In the genomic region with DNA sequence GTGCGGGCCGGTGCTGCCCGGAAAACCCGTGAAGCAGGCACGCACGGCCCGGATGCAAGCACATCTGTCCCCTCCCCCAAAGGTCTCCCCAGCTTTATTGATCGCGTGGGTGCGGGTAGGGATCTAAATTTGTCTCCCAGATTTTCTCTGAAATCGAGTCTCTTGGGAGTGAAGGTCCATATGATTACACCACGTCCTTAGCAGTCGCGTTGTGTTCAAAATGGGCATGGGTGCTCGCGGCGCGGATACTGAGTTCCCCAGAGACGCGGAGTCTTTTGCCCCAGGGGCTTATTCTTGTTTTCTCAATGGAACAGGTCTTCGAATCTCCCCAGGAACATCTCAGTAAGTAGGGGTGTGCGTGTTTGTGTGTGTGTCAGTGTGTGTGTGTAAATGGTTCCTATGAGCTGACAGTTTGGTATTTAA, we compare ENCODE assay signal across 2 cellular contexts.
TF ChIP-seq lines count a peak whose summit lies in the region.

No MANE protein-coding gene starts in this region.

TF ChIP-seq in liver, 16 proteins besides CTCF, POLR2A, EP300 and RAD21:
- TF ChIP-seq, protein P1, sequence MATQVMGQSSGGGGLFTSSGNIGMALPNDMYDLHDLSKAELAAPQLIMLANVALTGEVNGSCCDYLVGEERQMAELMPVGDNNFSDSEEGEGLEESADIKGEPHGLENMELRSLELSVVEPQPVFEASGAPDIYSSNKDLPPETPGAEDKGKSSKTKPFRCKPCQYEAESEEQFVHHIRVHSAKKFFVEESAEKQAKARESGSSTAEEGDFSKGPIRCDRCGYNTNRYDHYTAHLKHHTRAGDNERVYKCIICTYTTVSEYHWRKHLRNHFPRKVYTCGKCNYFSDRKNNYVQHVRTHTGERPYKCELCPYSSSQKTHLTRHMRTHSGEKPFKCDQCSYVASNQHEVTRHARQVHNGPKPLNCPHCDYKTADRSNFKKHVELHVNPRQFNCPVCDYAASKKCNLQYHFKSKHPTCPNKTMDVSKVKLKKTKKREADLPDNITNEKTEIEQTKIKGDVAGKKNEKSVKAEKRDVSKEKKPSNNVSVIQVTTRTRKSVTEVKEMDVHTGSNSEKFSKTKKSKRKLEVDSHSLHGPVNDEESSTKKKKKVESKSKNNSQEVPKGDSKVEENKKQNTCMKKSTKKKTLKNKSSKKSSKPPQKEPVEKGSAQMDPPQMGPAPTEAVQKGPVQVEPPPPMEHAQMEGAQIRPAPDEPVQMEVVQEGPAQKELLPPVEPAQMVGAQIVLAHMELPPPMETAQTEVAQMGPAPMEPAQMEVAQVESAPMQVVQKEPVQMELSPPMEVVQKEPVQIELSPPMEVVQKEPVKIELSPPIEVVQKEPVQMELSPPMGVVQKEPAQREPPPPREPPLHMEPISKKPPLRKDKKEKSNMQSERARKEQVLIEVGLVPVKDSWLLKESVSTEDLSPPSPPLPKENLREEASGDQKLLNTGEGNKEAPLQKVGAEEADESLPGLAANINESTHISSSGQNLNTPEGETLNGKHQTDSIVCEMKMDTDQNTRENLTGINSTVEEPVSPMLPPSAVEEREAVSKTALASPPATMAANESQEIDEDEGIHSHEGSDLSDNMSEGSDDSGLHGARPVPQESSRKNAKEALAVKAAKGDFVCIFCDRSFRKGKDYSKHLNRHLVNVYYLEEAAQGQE (IDR thresholded peaks at IDR 0.05), result no peak
- TF ChIP-seq, protein P2, sequence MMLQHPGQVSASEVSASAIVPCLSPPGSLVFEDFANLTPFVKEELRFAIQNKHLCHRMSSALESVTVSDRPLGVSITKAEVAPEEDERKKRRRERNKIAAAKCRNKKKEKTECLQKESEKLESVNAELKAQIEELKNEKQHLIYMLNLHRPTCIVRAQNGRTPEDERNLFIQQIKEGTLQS (IDR thresholded peaks at IDR 0.05), result no peak
- TF ChIP-seq NR2F2 (IDR thresholded peaks at IDR 0.05) (no peak), YY1 (IDR thresholded peaks at IDR 0.05) (peak; percentile 20)
TF ChIP-seq in liver: peak in this region for 1.

TF ChIP-seq in HepG2, 621 proteins besides CTCF, POLR2A, EP300 and RAD21:
- no peak for TF ChIP-seq AKAP8 (CRISPR knock-in tag; IDR thresholded peaks at IDR 0.05)
- no peak for TF ChIP-seq GLI4 (CRISPR knock-in tag; IDR thresholded peaks at IDR 0.05; ENCODE audit: borderline replicate concordance)
- TF ChIP-seq, protein P3, sequence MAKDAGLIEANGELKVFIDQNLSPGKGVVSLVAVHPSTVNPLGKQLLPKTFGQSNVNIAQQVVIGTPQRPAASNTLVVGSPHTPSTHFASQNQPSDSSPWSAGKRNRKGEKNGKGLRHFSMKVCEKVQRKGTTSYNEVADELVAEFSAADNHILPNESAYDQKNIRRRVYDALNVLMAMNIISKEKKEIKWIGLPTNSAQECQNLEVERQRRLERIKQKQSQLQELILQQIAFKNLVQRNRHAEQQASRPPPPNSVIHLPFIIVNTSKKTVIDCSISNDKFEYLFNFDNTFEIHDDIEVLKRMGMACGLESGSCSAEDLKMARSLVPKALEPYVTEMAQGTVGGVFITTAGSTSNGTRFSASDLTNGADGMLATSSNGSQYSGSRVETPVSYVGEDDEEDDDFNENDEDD (CRISPR knock-in tag; IDR thresholded peaks at IDR 0.05; ENCODE audit: borderline replicate concordance), result no peak
- TF ChIP-seq NRL (CRISPR knock-in tag; IDR thresholded peaks at IDR 0.05; ENCODE audit: borderline replicate concordance), result no peak
- no peak for TF ChIP-seq ERF (CRISPR knock-in tag; IDR thresholded peaks at IDR 0.05)
